17 cellular contexts compared by ENCODE assay signal in genomic region chr11:93717501-93717900, GRCh38. TPM values are rescaled to one million over a fixed set of nuclear protein-coding genes. Genes with fewer than 3 reads are reported as not detected.
A peak's percentile ranks its signal among the peaks of the same experiment; 100 is the strongest.
DNase-seq lines count a peak whose midpoint lies in the region; ATAC-seq, FAIRE-seq and TF ChIP-seq lines count a peak whose summit lies in the region.
"Had no signal": no experiment of that assay in that cellular context is flagged by ENCODE, and none has a peak within 500 bp of the region (broad histone marks: within the 10 kb centered on the region; RNA-seq: fewer than 3 reads in every experiment).

No MANE protein-coding gene starts in this region.

- peaks cover 11% of the 10 kb centered on the region for H3K4me1 ChIP-seq in CD8-positive, alpha-beta T cell (ENCODE audit: insufficient read depth, low read length)
- H3K4me1 ChIP-seq in endothelial cell of umbilical vein (ENCODE audit: control insufficient read depth, extremely low read depth, insufficient read depth, low read length) = peaks cover 16% of the 10 kb centered on the region
- H3K4me1 ChIP-seq: psoas muscle, SJCRH30 had no signal

- no peaks in the 10 kb centered on the region for H3K27me3 ChIP-seq in CD8-positive, alpha-beta T cell (ENCODE audit: insufficient read depth, low read length)
- no peaks in the 10 kb centered on the region for H3K27me3 ChIP-seq in endothelial cell of umbilical vein (ENCODE audit: control insufficient read depth in 2 of 2, insufficient read depth in 2 of 2, low read length in 2 of 2)
- H3K27me3 ChIP-seq: SJCRH30 had no signal

- ATAC-seq in CD8-positive, alpha-beta T cell = no peak
- ATAC-seq in activated CD8-positive, alpha-beta T cell treated with anti-CD3 and anti-CD28 coated beads, Interleukin-2, amount 10 ng/mL, durations not matched to agents 7 days and 5 days = no peak
- ATAC-seq in Right ventricle myocardium superior (ENCODE audit: poor library complexity) = no peak
- ATAC-seq: psoas muscle had no signal

- H3K9ac ChIP-seq in endothelial cell of umbilical vein (replicated peaks; ENCODE audit: extremely low read depth, insufficient read depth, low read length) = peak overlapping the region; percentile 38
- H3K9ac ChIP-seq: GM23248 had no signal

- no TSS peak for BruUV-seq in endothelial cell of umbilical vein (replicated peaks; lab: Mats Ljungman, UMichigan)

- peaks cover 24% of the 10 kb centered on the region for H3K4me1 Mint-ChIP-seq in CD8-positive, alpha-beta T cell (ENCODE audit: low read depth)
- H3K4me1 Mint-ChIP-seq in activated CD8-positive, alpha-beta T cell treated with anti-CD3 and anti-CD28 coated beads, Interleukin-2, amount 10 ng/mL, durations not matched to agents 7 days and 5 days (ENCODE audit: low read depth) = peaks cover 24% of the 10 kb centered on the region

- H2AFZ ChIP-seq in endothelial cell of umbilical vein (ENCODE audit: low read depth, low read length) = no peak overlapping the region
- H2AFZ ChIP-seq: GM23248 had no signal

- intact Hi-C loops in CD8-positive, alpha-beta T cell (cut with DNase I, micrococcal nuclease) = no loop called here
- intact Hi-C loops in endothelial cell of umbilical vein (cut with micrococcal nuclease) = no loop called here
- intact Hi-C loops in Right ventricle myocardium superior (cut with DNase I) = no loop called here

- peak overlapping the region; percentile 57 for H3K4me2 ChIP-seq in endothelial cell of umbilical vein (ENCODE audit: insufficient read depth, low read length)

- H3K4me3 ChIP-seq in AG10803 (ENCODE audit: low read length) (no peak overlapping the region), endothelial cell of umbilical vein (replicated peaks in 1 of 3; ENCODE audit: insufficient read depth in 1 of 3, low read depth in 1 of 3, low read length in 3 of 3) (no peak overlapping the region)
- no peak overlapping the region for H3K4me3 ChIP-seq in CD8-positive, alpha-beta T cell (ENCODE audit: low read depth, low read length)
- H3K4me3 ChIP-seq: GM23248, psoas muscle, SJCRH30 had no signal

- TF ChIP-seq POLR2A in endothelial cell of umbilical vein (IDR thresholded peaks at IDR 0.05; ENCODE audit: low read depth, low read length) = no peak

- H3K9me3 ChIP-seq in CD8-positive, alpha-beta T cell (ENCODE audit: low read length) = no peaks in the 10 kb centered on the region
- no peaks in the 10 kb centered on the region for H3K9me3 ChIP-seq in endothelial cell of umbilical vein (replicated peaks; ENCODE audit: control insufficient read depth, insufficient read depth, low read length)
- H3K9me3 ChIP-seq: psoas muscle, SJCRH30 had no signal

- H3K9me3 Mint-ChIP-seq in CD8-positive, alpha-beta T cell = no peaks in the 10 kb centered on the region
- no peaks in the 10 kb centered on the region for H3K9me3 Mint-ChIP-seq in activated CD8-positive, alpha-beta T cell treated with anti-CD3 and anti-CD28 coated beads, Interleukin-2, amount 10 ng/mL, durations not matched to agents 7 days and 5 days (ENCODE audit: insufficient read depth)

- dilution Hi-C loops in endothelial cell of umbilical vein (cut with MboI; ENCODE audit: extremely low pct_ligation_motif_present, low sequenced_read_pairs) = no loop called here

- peaks cover 3% of the 10 kb centered on the region for H3K79me2 ChIP-seq in endothelial cell of umbilical vein (ENCODE audit: control insufficient read depth, insufficient read depth, low read length)

- peaks cover 68% of the 10 kb centered on the region for H3K36me3 Mint-ChIP-seq in CD8-positive, alpha-beta T cell
- H3K36me3 Mint-ChIP-seq in activated CD8-positive, alpha-beta T cell treated with anti-CD3 and anti-CD28 coated beads, Interleukin-2, amount 10 ng/mL, durations not matched to agents 7 days and 5 days (ENCODE audit: low read depth) = peaks cover 79% of the 10 kb centered on the region

- in situ Hi-C loops in GM13977 (cut with MboI; ENCODE audit: low pct_unique_long_range_greater_than_20kb, low sequenced_read_pairs, unreplicated experiment) = no loop called here

- H4K20me1 ChIP-seq in endothelial cell of umbilical vein (replicated peaks; ENCODE audit: control insufficient read depth, extremely low read depth, insufficient read depth, low read length) = no peaks in the 10 kb centered on the region

- CTCF ChIA-PET in CD8-positive, alpha-beta T cell (lab: Charles Lee) = interaction anchor here (1.1 kb wide), 1 partner anchor 177 kb away, joined by 3 read pairs; no protein-coding TSS in a partner anchor
- CTCF ChIA-PET in activated CD8-positive, alpha-beta T cell treated with anti-CD3 and anti-CD28 coated beads, Interleukin-2, amount 10 ng/mL, durations not matched to agents 7 days and 5 days (lab: Charles Lee) = no interaction called here
- CTCF ChIA-PET in endothelial cell of umbilical vein (lab: Charles Lee) = interaction anchor here (2.0 kb wide), 1 partner anchor 23 kb away, joined by 5 read pairs; the partner anchor contains the start of gene TAF1D

- H3K4me3 Mint-ChIP-seq in CD8-positive, alpha-beta T cell = peak overlapping the region; percentile 8
- no peak overlapping the region for H3K4me3 Mint-ChIP-seq in activated CD8-positive, alpha-beta T cell treated with anti-CD3 and anti-CD28 coated beads, Interleukin-2, amount 10 ng/mL, durations not matched to agents 7 days and 5 days

- peak overlapping the region; percentile 73 for H3K27ac Mint-ChIP-seq in CD8-positive, alpha-beta T cell
- peak overlapping the region; percentile 56 for H3K27ac Mint-ChIP-seq in activated CD8-positive, alpha-beta T cell treated with anti-CD3 and anti-CD28 coated beads, Interleukin-2, amount 10 ng/mL, durations not matched to agents 7 days and 5 days

- POLR2A ChIA-PET in CD8-positive, alpha-beta T cell (lab: Charles Lee) = interaction anchor here (1.2 to 3.8 kb wide), 2 partner anchors 11 to 23 kb away, joined by 6 to 17 read pairs; partner anchors contain the start of genes C11orf54 and TAF1D
- POLR2A ChIA-PET in activated CD8-positive, alpha-beta T cell treated with anti-CD3 and anti-CD28 coated beads, Interleukin-2, amount 10 ng/mL, durations not matched to agents 7 days and 5 days (lab: Charles Lee) = interaction anchor here (0.6 to 4.4 kb wide), 2 partner anchors 10 to 23 kb away, joined by 3 to 24 read pairs; partner anchors contain the start of genes C11orf54 and TAF1D
- POLR2A ChIA-PET in endothelial cell of umbilical vein (lab: Charles Lee) = interaction anchor here (1.2 kb wide), 1 partner anchor 24 kb away, joined by 4 read pairs; the partner anchor contains the start of genes C11orf54 and TAF1D

- DNase-seq in AG10803 (ENCODE audit: low read depth) (peak; percentile 11), endothelial cell of umbilical vein (ENCODE audit: low read depth, low spot score) (no peak), A172 (ENCODE audit: low spot score) (no peak), GM13977 (ENCODE audit: low spot score) (no peak), Right ventricle myocardium superior (no peak)
- no peak for DNase-seq in CD8-positive, alpha-beta T cell
- DNase-seq in activated CD8-positive, alpha-beta T cell treated with anti-CD3 and anti-CD28 coated beads, Interleukin-2, amount 10 ng/mL, durations not matched to agents 7 days and 5 days = no peak
- DNase-seq in effector CD4-positive, alpha-beta T cell = no peak
- DNase-seq: cerebellar nuclear complex; DMS53; foreskin melanocyte; GM23248; NCI-H446 treated with DMSO at 0.1 percent for 48 hours; psoas muscle; SJCRH30; stimulated activated CD4-positive, alpha-beta T cell treated with anti-CD3 and anti-CD28 coated beads, Interleukin-12 subunit alpha, Interleukin-12 subunit beta, amount 100 ng/mL, for 4 hours had no signal

- no peaks in the 10 kb centered on the region for H3K9me1 ChIP-seq in endothelial cell of umbilical vein (replicated peaks; ENCODE audit: control insufficient read depth, extremely low read depth, insufficient read depth, low read length)

- TF ChIP-seq CTCF in AG10803 (conservative IDR thresholded peaks at IDR 0.05; ENCODE audit: low read length) = no peak
- TF ChIP-seq CTCF in CD8-positive, alpha-beta T cell (IDR thresholded peaks at IDR 0.05) = no peak
- TF ChIP-seq CTCF in endothelial cell of umbilical vein (IDR thresholded peaks at IDR 0.05; ENCODE audit: extremely low read depth in 1 of 2, insufficient read depth in 1 of 2, low read depth in 1 of 2, low read length in 2 of 2) = no peak
- TF ChIP-seq CTCF in GM13977 (IDR thresholded peaks at IDR 0.05; ENCODE audit: extremely low read depth, insufficient read depth, missing control alignments) = no peak

- H3K27ac ChIP-seq in CD8-positive, alpha-beta T cell (ENCODE audit: low read depth, low read length) = no peak overlapping the region
- peak overlapping the region; percentile 93 for H3K27ac ChIP-seq in endothelial cell of umbilical vein (ENCODE audit: insufficient read depth, low read depth, low read length)
- H3K27ac ChIP-seq: GM23248, psoas muscle, SJCRH30 had no signal

- no peak for FAIRE-seq in endothelial cell of umbilical vein (lab: Jason Lieb, UNC)
- FAIRE-seq: TTC549 had no signal

- H3K36me3 ChIP-seq in CD8-positive, alpha-beta T cell (ENCODE audit: insufficient read depth, low read length) = peaks cover 4% of the 10 kb centered on the region
- peaks cover 0 to 1% of the 10 kb centered on the region in 2 experiments for H3K36me3 ChIP-seq in endothelial cell of umbilical vein (ENCODE audit: control insufficient read depth in 2 of 2, extremely low read depth in 1 of 2, insufficient read depth in 2 of 2, low read length in 2 of 2)

- no peaks in the 10 kb centered on the region for H3K27me3 Mint-ChIP-seq in CD8-positive, alpha-beta T cell (ENCODE audit: low read depth)
- H3K27me3 Mint-ChIP-seq in activated CD8-positive, alpha-beta T cell treated with anti-CD3 and anti-CD28 coated beads, Interleukin-2, amount 10 ng/mL, durations not matched to agents 7 days and 5 days (ENCODE audit: low read depth) = no peaks in the 10 kb centered on the region

RNA-seq across cellular contexts. Expression of gene TAF1D, which starts 23.8 kb away (rescaled TPM):
- 100 to 1,000 TPM; 167 to 190 TPM for total RNA-seq in CD8-positive, alpha-beta T cell
- total RNA-seq in activated CD8-positive, alpha-beta T cell treated with anti-CD3 and anti-CD28 coated beads, Interleukin-2, amount 10 ng/mL, durations not matched to agents 7 days and 5 days = 100 to 1,000 TPM; 161 to 172 TPM
- total RNA-seq in endothelial cell of umbilical vein (172 and 181 TPM in 2 replicates), Right ventricle myocardium superior (28.2 TPM)
- polyA plus RNA-seq in endothelial cell of umbilical vein = 39.7 and 60.7 TPM in 2 replicates
- polyA plus RNA-seq in endothelial cell of umbilical vein (2011; cell fraction: cytosol; rRNA removed) = 74.3 and 83.3 TPM in 2 replicates
- 322 and 436 TPM in 2 replicates for polyA plus RNA-seq in endothelial cell of umbilical vein (2011; cell fraction: nucleus; rRNA removed)
- 155 and 190 TPM in 2 replicates for polyA plus RNA-seq in endothelial cell of umbilical vein (2012)
- 49.6 and 68.3 TPM in 2 replicates for polyA minus RNA-seq in endothelial cell of umbilical vein
- polyA minus RNA-seq in endothelial cell of umbilical vein (2011; cell fraction: cytosol; rRNA and poly(A)+ RNA removed) = 96.9 TPM
- polyA minus RNA-seq in endothelial cell of umbilical vein (2011; cell fraction: nucleus; rRNA and poly(A)+ RNA removed) = 205 and 310 TPM in 2 replicates
- 87.6 and 97.8 TPM in 2 replicates for total RNA-seq in A172 (2014; rRNA removed; shearing (Covaris generic))

RNA-seq across cellular contexts. Expression of gene C11orf54, which starts 24.0 kb away (rescaled TPM):
- total RNA-seq in CD8-positive, alpha-beta T cell = 1 to 10 TPM; 7.7 to 9.4 TPM
- total RNA-seq in activated CD8-positive, alpha-beta T cell treated with anti-CD3 and anti-CD28 coated beads, Interleukin-2, amount 10 ng/mL, durations not matched to agents 7 days and 5 days = 10 to 100 TPM; 17.9 to 19.3 TPM
- total RNA-seq in endothelial cell of umbilical vein (17.7 and 18.7 TPM in 2 replicates), Right ventricle myocardium superior (30.2 TPM)
- 3.2 and 4.2 TPM in 2 replicates for polyA plus RNA-seq in endothelial cell of umbilical vein
- polyA plus RNA-seq in endothelial cell of umbilical vein (2011; cell fraction: cytosol; rRNA removed) = 6.3 and 8.2 TPM in 2 replicates
- 14.7 and 14.9 TPM in 2 replicates for polyA plus RNA-seq in endothelial cell of umbilical vein (2011; cell fraction: nucleus; rRNA removed)
- polyA plus RNA-seq in endothelial cell of umbilical vein (2012) = 17.4 and 20.8 TPM in 2 replicates
- polyA minus RNA-seq in endothelial cell of umbilical vein = 3.5 and 5.0 TPM in 2 replicates
- 9.7 TPM for polyA minus RNA-seq in endothelial cell of umbilical vein (2011; cell fraction: cytosol; rRNA and poly(A)+ RNA removed)
- polyA minus RNA-seq in endothelial cell of umbilical vein (2011; cell fraction: nucleus; rRNA and poly(A)+ RNA removed) = 6.6 and 10.0 TPM in 2 replicates
- total RNA-seq in A172 (2014; rRNA removed; shearing (Covaris generic)) = 14.0 and 18.6 TPM in 2 replicates

RNA-seq across cellular contexts. Expression of gene CEP295, which starts 56.0 kb away (rescaled TPM):
- 1 to 10 TPM; 7.9 TPM for total RNA-seq in CD8-positive, alpha-beta T cell
- 10 to 100 TPM; 30.6 to 32.3 TPM for total RNA-seq in activated CD8-positive, alpha-beta T cell treated with anti-CD3 and anti-CD28 coated beads, Interleukin-2, amount 10 ng/mL, durations not matched to agents 7 days and 5 days
- total RNA-seq in endothelial cell of umbilical vein = 16.7 and 21.4 TPM in 2 replicates
- polyA plus RNA-seq in endothelial cell of umbilical vein = 4.3 and 5.3 TPM in 2 replicates
- 6.7 and 7.1 TPM in 2 replicates for polyA plus RNA-seq in endothelial cell of umbilical vein (2011; cell fraction: cytosol; rRNA removed)
- polyA plus RNA-seq in endothelial cell of umbilical vein (2011; cell fraction: nucleus; rRNA removed) = 33.9 and 42.5 TPM in 2 replicates
- 7.2 and 10.5 TPM in 2 replicates for polyA plus RNA-seq in endothelial cell of umbilical vein (2012)
- 21.4 and 24.4 TPM in 2 replicates for polyA minus RNA-seq in endothelial cell of umbilical vein
- 30.4 TPM for polyA minus RNA-seq in endothelial cell of umbilical vein (2011; cell fraction: cytosol; rRNA and poly(A)+ RNA removed)
- 54.8 and 83.8 TPM in 2 replicates for polyA minus RNA-seq in endothelial cell of umbilical vein (2011; cell fraction: nucleus; rRNA and poly(A)+ RNA removed)
- total RNA-seq in A172 (2014; rRNA removed; shearing (Covaris generic)) = 16.6 and 17.8 TPM in 2 replicates
- total RNA-seq in Right ventricle myocardium superior = 4.5 TPM
